1 cellular context compared by ENCODE assay signal in genomic region chr19:17295551-17295950, GRCh38. TPM values are rescaled to one million over a fixed set of nuclear protein-coding genes. Genes with fewer than 3 reads are reported as not detected.
"Had no signal": no experiment of that assay in that cellular context is flagged by ENCODE, and none has a peak within 500 bp of the region (broad histone marks: within the 10 kb centered on the region; RNA-seq: fewer than 3 reads in every experiment).

No MANE protein-coding gene starts in this region.

RNA-seq across cellular contexts. Expression of gene ANKLE1, which starts 13.8 kb away (rescaled TPM):
- polyA plus RNA-seq: immature natural killer cell had no signal
